In genomic region chr9:132144708-132145365, GRCh38 we compare ENCODE assay signal across 15 cellular contexts. TPM values are rescaled to one million over a fixed set of nuclear protein-coding genes. Genes with fewer than 3 reads are reported as not detected.
A peak's percentile ranks its signal among the peaks of the same experiment; 100 is the strongest.
DNase-seq lines count a peak whose midpoint lies in the region; ATAC-seq and TF ChIP-seq lines count a peak whose summit lies in the region.
"Had no signal": no experiment of that assay in that cellular context is flagged by ENCODE, and none has a peak within 500 bp of the region (broad histone marks: within the 10 kb centered on the region; RNA-seq: fewer than 3 reads in every experiment).

No MANE protein-coding gene starts in this region.

- no peak overlapping the region for H3K18ac ChIP-seq in mesenchymal stem cell (ENCODE audit: low read depth in 1 of 2, low read length in 2 of 2)

- H3K4me1 ChIP-seq in mesenchymal stem cell (ENCODE audit: control insufficient read depth, insufficient read depth, low read depth, low read length), result peaks cover 5% of the 10 kb centered on the region

- H3K27ac Mint-ChIP-seq in activated CD8-positive, alpha-beta memory T cell treated with anti-CD3 and anti-CD28 coated beads, Interleukin-2, amount 10 ng/mL, durations not matched to agents 7 days and 5 days, result no peak overlapping the region
- H3K27ac Mint-ChIP-seq in HFFc6, result no peak overlapping the region
- H3K27ac Mint-ChIP-seq in activated T-helper 17 cell treated with anti-CD3 and anti-CD28 coated beads, Interleukin-2, amount 50 U/mL, for 72 hours, result peak overlapping the region; percentile 17

- H2BK5ac ChIP-seq in mesenchymal stem cell (ENCODE audit: low read depth, low read length, poor library complexity, severe bottlenecking), result no peak overlapping the region

- H2AK5ac ChIP-seq in mesenchymal stem cell (ENCODE audit: low read length, severe bottlenecking), result no peak overlapping the region

- H3K9me3 ChIP-seq in mesenchymal stem cell (ENCODE audit: control insufficient read depth, low read length), result no peaks in the 10 kb centered on the region
- H3K9me3 ChIP-seq: esophagus muscularis mucosa, SJCRH30 had no signal

- H4K8ac ChIP-seq in mesenchymal stem cell (ENCODE audit: low read length), result no peak overlapping the region

- peaks cover 54 to 80% of the 10 kb centered on the region in 2 experiments for H3K27me3 ChIP-seq in mesenchymal stem cell (ENCODE audit: control insufficient read depth in 1 of 2, insufficient read depth in 1 of 2, low read length in 2 of 2)

- CTCF ChIA-PET in activated CD8-positive, alpha-beta memory T cell treated with anti-CD3 and anti-CD28 coated beads, Interleukin-2, amount 10 ng/mL, durations not matched to agents 7 days and 5 days (lab: Charles Lee), result interaction anchor here (1.0 to 1.5 kb wide), 4 partner anchors 14 to 382 kb away, joined by 3 to 4 read pairs (median 3); no protein-coding TSS in a partner anchor

- H3K4me1 Mint-ChIP-seq in activated CD8-positive, alpha-beta memory T cell treated with anti-CD3 and anti-CD28 coated beads, Interleukin-2, amount 10 ng/mL, durations not matched to agents 7 days and 5 days, result peaks cover 37% of the 10 kb centered on the region
- peaks cover 18% of the 10 kb centered on the region for H3K4me1 Mint-ChIP-seq in HFFc6 (ENCODE audit: low read depth)
- peaks cover 9% of the 10 kb centered on the region for H3K4me1 Mint-ChIP-seq in activated T-helper 17 cell treated with anti-CD3 and anti-CD28 coated beads, Interleukin-2, amount 50 U/mL, for 72 hours

- no peak overlapping the region for H4K91ac ChIP-seq in mesenchymal stem cell (ENCODE audit: low read length)

- H3K4me3 ChIP-seq in mesenchymal stem cell (ENCODE audit: insufficient read depth in 1 of 2, low read depth in 1 of 2, low read length in 2 of 2), result no peak overlapping the region
- H3K4me3 ChIP-seq: esophagus muscularis mucosa, lung, SJCRH30 had no signal

- H3K4ac ChIP-seq in mesenchymal stem cell (ENCODE audit: low read depth in 1 of 2, low read length in 2 of 2), result no peak overlapping the region

- H3K14ac ChIP-seq in mesenchymal stem cell (ENCODE audit: low read length in 2 of 2), result no peak overlapping the region

- peaks cover 54% of the 10 kb centered on the region for H3K27me3 Mint-ChIP-seq in activated CD8-positive, alpha-beta memory T cell treated with anti-CD3 and anti-CD28 coated beads, Interleukin-2, amount 10 ng/mL, durations not matched to agents 7 days and 5 days
- H3K27me3 Mint-ChIP-seq in HFFc6 (ENCODE audit: insufficient read depth), result peaks cover 52% of the 10 kb centered on the region
- peaks cover 66% of the 10 kb centered on the region for H3K27me3 Mint-ChIP-seq in activated T-helper 17 cell treated with anti-CD3 and anti-CD28 coated beads, Interleukin-2, amount 50 U/mL, for 72 hours

- H3K4me3 Mint-ChIP-seq in activated CD8-positive, alpha-beta memory T cell treated with anti-CD3 and anti-CD28 coated beads, Interleukin-2, amount 10 ng/mL, durations not matched to agents 7 days and 5 days, result no peak overlapping the region
- H3K4me3 Mint-ChIP-seq in HFFc6, result no peak overlapping the region
- peak overlapping the region; percentile 1 for H3K4me3 Mint-ChIP-seq in activated T-helper 17 cell treated with anti-CD3 and anti-CD28 coated beads, Interleukin-2, amount 50 U/mL, for 72 hours

- no peak overlapping the region for H3K4me2 ChIP-seq in mesenchymal stem cell (ENCODE audit: low read length, poor library complexity, severe bottlenecking)

- whole genome bisulfite sequencing in mesenchymal stem cell, result 59% methylated on average over 9 of the region's 10 CpGs

- peak; percentile 72 for ATAC-seq in activated CD8-positive, alpha-beta memory T cell treated with anti-CD3 and anti-CD28 coated beads, Interleukin-2, amount 10 ng/mL, durations not matched to agents 7 days and 5 days
- peak; percentile 97 for ATAC-seq in activated T-helper 17 cell treated with anti-CD3 and anti-CD28 coated beads, Interleukin-2, amount 50 U/mL, for 72 hours (replicated peaks)
- no peak for ATAC-seq in HG03159 (IDR thresholded peaks at IDR 0.05; ENCODE audit: unreplicated experiment)
- ATAC-seq in GM21526 (IDR thresholded peaks at IDR 0.05; ENCODE audit: low FRiP score, unreplicated experiment), result no peak
- ATAC-seq in GM19324 (IDR thresholded peaks at IDR 0.05; ENCODE audit: low FRiP score, unreplicated experiment), result no peak

- no peaks in the 10 kb centered on the region for H3K79me1 ChIP-seq in mesenchymal stem cell (replicated peaks; ENCODE audit: low read length, poor library complexity, severe bottlenecking)

- H3K9ac ChIP-seq in mesenchymal stem cell (ENCODE audit: low read length), result no peak overlapping the region

- no peak for TF ChIP-seq CTCF in HFFc6 (IDR thresholded peaks at IDR 0.05)

- H3K36me3 Mint-ChIP-seq in activated CD8-positive, alpha-beta memory T cell treated with anti-CD3 and anti-CD28 coated beads, Interleukin-2, amount 10 ng/mL, durations not matched to agents 7 days and 5 days, result no peaks in the 10 kb centered on the region
- H3K36me3 Mint-ChIP-seq in HFFc6 (ENCODE audit: low read depth), result no peaks in the 10 kb centered on the region
- H3K36me3 Mint-ChIP-seq in activated T-helper 17 cell treated with anti-CD3 and anti-CD28 coated beads, Interleukin-2, amount 50 U/mL, for 72 hours (ENCODE audit: low read depth), result no peaks in the 10 kb centered on the region

- H2BK12ac ChIP-seq in mesenchymal stem cell (ENCODE audit: low read length in 2 of 2), result no peak overlapping the region

- no peaks in the 10 kb centered on the region for H3K9me3 Mint-ChIP-seq in activated CD8-positive, alpha-beta memory T cell treated with anti-CD3 and anti-CD28 coated beads, Interleukin-2, amount 10 ng/mL, durations not matched to agents 7 days and 5 days (ENCODE audit: low read depth)
- no peaks in the 10 kb centered on the region for H3K9me3 Mint-ChIP-seq in HFFc6
- no peaks in the 10 kb centered on the region for H3K9me3 Mint-ChIP-seq in activated T-helper 17 cell treated with anti-CD3 and anti-CD28 coated beads, Interleukin-2, amount 50 U/mL, for 72 hours

- H2AFZ ChIP-seq in mesenchymal stem cell (ENCODE audit: low read depth, low read length), result no peak overlapping the region

- no peak overlapping the region for H3K23ac ChIP-seq in mesenchymal stem cell (ENCODE audit: low read length in 2 of 2)

- H2BK120ac ChIP-seq in mesenchymal stem cell (ENCODE audit: low read depth, low read length), result no peak overlapping the region

- H2BK15ac ChIP-seq in mesenchymal stem cell (ENCODE audit: low read depth, poor library complexity, severe bottlenecking), result no peak overlapping the region

- H3K36me3 ChIP-seq in mesenchymal stem cell (ENCODE audit: control insufficient read depth in 1 of 2, insufficient read depth in 2 of 2, low read depth in 1 of 2, low read length in 2 of 2), result no peaks in the 10 kb centered on the region
- H3K36me3 ChIP-seq: esophagus muscularis mucosa, SJCRH30 had no signal

- peak; percentile 64 for DNase-seq in activated CD8-positive, alpha-beta memory T cell treated with anti-CD3 and anti-CD28 coated beads, Interleukin-2, amount 10 ng/mL, durations not matched to agents 7 days and 5 days
- DNase-seq in activated CD8-positive, alpha-beta memory T cell treated with anti-CD3 and anti-CD28 coated beads, Interleukin-2, amount 50 U/mL, for 48 hours, result no peak
- DNase-seq in HFFc6 (peak; percentile 23), mesenchymal stem cell (peak; percentile 59)
- DNase-seq: activated effector memory CD4-positive, alpha-beta T cell treated with anti-CD3 and anti-CD28 coated beads, Interleukin-2, amount 50 U/mL, for 16 hours; AML-193; NCI-H1417 treated with DMSO at 0.1 percent for 48 hours; SJCRH30 had no signal

- H3K27ac ChIP-seq in mesenchymal stem cell (ENCODE audit: low read length, poor library complexity, severe bottlenecking), result no peak overlapping the region
- H3K27ac ChIP-seq: esophagus muscularis mucosa, SJCRH30, VCaP had no signal

RNA-seq across cellular contexts. Expression of gene NTNG2, which starts 17.0 kb away (rescaled TPM):
- total RNA-seq in activated CD8-positive, alpha-beta memory T cell treated with anti-CD3 and anti-CD28 coated beads, Interleukin-2, amount 10 ng/mL, durations not matched to agents 7 days and 5 days, result 10 to 100 TPM in 1 of 2 experiments, 1 to 10 TPM in 1; 7.9 to 14.5 TPM
- total RNA-seq in HFFc6 (2021; fragmentation: NEBNext Ultra II Directional; extraction: Animal tissue kit (Norgen Biotek cat#: 25700)), result under 1 TPM; 0.41 to 0.82 (median 0.51) TPM
- total RNA-seq in activated T-helper 17 cell treated with anti-CD3 and anti-CD28 coated beads, Interleukin-2, amount 50 U/mL, for 72 hours, result 1 to 10 TPM in 1 of 2 donors, under 1 TPM in 1; 0.82 to 2.2 TPM
- 0.99 TPM for polyA plus RNA-seq in mesenchymal stem cell (2013, experiment 1 of 2)
- polyA plus RNA-seq in mesenchymal stem cell (2013, experiment 2 of 2), result 0.85 TPM

Comparison
In these comparisons a context has a peak if more than half of its experiments do, and no peak if none do; other contexts are left out.
1. ATAC-seq: peak in activated CD8-positive, alpha-beta memory T cell treated with anti-CD3 and anti-CD28 coated beads, Interleukin-2, amount 10 ng/mL, durations not matched to agents 7 days and 5 days (single experiment) and activated T-helper 17 cell treated with anti-CD3 and anti-CD28 coated beads, Interleukin-2, amount 50 U/mL, for 72 hours (single experiment); none in HG03159 (single experiment), GM21526 (single experiment) and GM19324 (single experiment).